Comparison of ENCODE assay signal across 30 cellular contexts in the genomic region with DNA sequence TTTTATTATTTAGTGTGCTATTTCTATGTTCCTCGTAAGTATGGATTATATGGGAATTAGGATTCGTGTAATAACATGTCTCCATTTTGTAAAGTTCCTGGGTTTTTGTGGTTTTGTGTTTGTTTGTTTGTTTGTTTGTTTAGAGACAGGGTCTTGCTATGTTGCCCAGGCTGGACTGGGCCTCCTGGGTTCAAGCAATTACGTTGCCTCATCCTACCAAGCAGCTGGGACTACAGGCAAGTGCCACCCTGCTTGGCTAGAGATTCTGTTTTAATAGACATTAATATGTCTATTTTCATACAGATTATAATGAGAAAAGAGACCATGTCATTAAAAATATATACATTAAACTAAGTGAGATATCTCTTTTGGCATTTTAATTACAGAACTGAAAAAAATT. TPM values are rescaled to one million over a fixed set of nuclear protein-coding genes. Genes with fewer than 3 reads are reported as not detected.
"Had no signal": no experiment of that assay in that cellular context is flagged by ENCODE, and none has a peak within 500 bp of the region (broad histone marks: within the 10 kb centered on the region; RNA-seq: fewer than 3 reads in every experiment).

No MANE protein-coding gene starts in this region.

- H3K36me3 Mint-ChIP-seq: stimulated activated effector memory CD8-positive, alpha-beta T cell treated with anti-CD3 and anti-CD28 coated beads, Interleukin-12 subunit alpha, Interleukin-12 subunit beta, amount 100 ng/mL, for 72 hours had no signal

- FAIRE-seq: urothelium cell line had no signal

- H3K27me3 Mint-ChIP-seq: stimulated activated memory B cell treated with anti-CD40 and anti-IgM and Interleukin-4, amounts not matched to agents 10 μg/mL and 1 μg/mL and 100 μg/mL, for 72 hours; stimulated activated naive B cell treated with anti-CD40 and anti-IgM and Interleukin-4, amounts not matched to agents 10 μg/mL and 1 μg/mL and 100 μg/mL, for 72 hours; stimulated activated naive CD8-positive, alpha-beta T cell treated with anti-CD3 and anti-CD28 coated beads, Interleukin-15, amount 100 ng/mL, for 72 hours; stimulated activated naive CD8-positive, alpha-beta T cell treated with anti-CD3 and anti-CD28 coated beads, Interleukin-15, Interleukin-2, amounts not matched to agents 100 ng/mL and 50 ng/mL, for 24 hours; type B pancreatic cell had no signal

- H3K9me3 ChIP-seq: stomach, suprapubic skin, testis, thoracic aorta, thyroid gland, tibial artery, tibial nerve, transverse colon, upper lobe of left lung, upper lobe of right lung, uterus, vagina had no signal

- H3K27ac ChIP-seq: stomach, suprapubic skin, testis, thoracic aorta, thyroid gland, tibial artery, tibial nerve, transverse colon, upper lobe of left lung, upper lobe of right lung, uterus, vagina had no signal

- H3K4me1 Mint-ChIP-seq: stimulated activated effector memory CD8-positive, alpha-beta T cell treated with anti-CD3 and anti-CD28 coated beads, Interleukin-12 subunit alpha, Interleukin-12 subunit beta, amount 100 ng/mL, for 72 hours; stimulated activated memory B cell treated with anti-CD40 and anti-IgM and Interleukin-4, amounts not matched to agents 10 μg/mL and 1 μg/mL and 100 μg/mL, for 72 hours; stimulated activated naive B cell treated with anti-CD40 and anti-IgM and Interleukin-4, amounts not matched to agents 10 μg/mL and 1 μg/mL and 100 μg/mL, for 72 hours; stimulated activated naive CD8-positive, alpha-beta T cell treated with anti-CD3 and anti-CD28 coated beads, Interleukin-15, amount 100 ng/mL, for 72 hours had no signal

- H3K27me3 ChIP-seq: stomach, suprapubic skin, testis, thyroid gland, tibial artery, tibial nerve, transverse colon, upper lobe of left lung, upper lobe of right lung, uterus, vagina had no signal

- H3K27ac Mint-ChIP-seq: stimulated activated effector memory CD8-positive, alpha-beta T cell treated with anti-CD3 and anti-CD28 coated beads, Interleukin-12 subunit alpha, Interleukin-12 subunit beta, amount 100 ng/mL, for 72 hours; stimulated activated memory B cell treated with anti-CD40 and anti-IgM and Interleukin-4, amounts not matched to agents 10 μg/mL and 1 μg/mL and 100 μg/mL, for 72 hours; stimulated activated naive B cell treated with anti-CD40 and anti-IgM and Interleukin-4, amounts not matched to agents 10 μg/mL and 1 μg/mL and 100 μg/mL, for 72 hours; stimulated activated naive CD8-positive, alpha-beta T cell treated with anti-CD3 and anti-CD28 coated beads, Interleukin-15, amount 100 ng/mL, for 72 hours; stimulated activated naive CD8-positive, alpha-beta T cell treated with anti-CD3 and anti-CD28 coated beads, Interleukin-15, Interleukin-2, amounts not matched to agents 100 ng/mL and 50 ng/mL, for 24 hours; type B pancreatic cell had no signal

- H3K4me1 ChIP-seq: stomach, suprapubic skin, testis, thyroid gland, tibial artery, tibial nerve, transverse colon, upper lobe of left lung, upper lobe of right lung, uterus, vagina had no signal

- H3K36me3 ChIP-seq: thoracic aorta, thyroid gland, uterus had no signal

- ATAC-seq: stimulated activated effector memory CD8-positive, alpha-beta T cell treated with anti-CD3 and anti-CD28 coated beads, Interleukin-12 subunit alpha, Interleukin-12 subunit beta, amount 100 ng/mL, for 72 hours; stimulated activated memory B cell treated with anti-CD40 and anti-IgM and Interleukin-4, amounts not matched to agents 10 μg/mL and 1 μg/mL and 100 μg/mL, for 72 hours; stimulated activated naive B cell treated with anti-CD40 and anti-IgM and Interleukin-4, amounts not matched to agents 10 μg/mL and 1 μg/mL and 100 μg/mL, for 72 hours; stimulated activated naive CD8-positive, alpha-beta T cell treated with anti-CD3 and anti-CD28 coated beads, Interleukin-15, amount 100 ng/mL, for 72 hours; upper lobe of right lung had no signal

- H3K9me3 Mint-ChIP-seq: stimulated activated effector memory CD8-positive, alpha-beta T cell treated with anti-CD3 and anti-CD28 coated beads, Interleukin-12 subunit alpha, Interleukin-12 subunit beta, amount 100 ng/mL, for 72 hours; stimulated activated memory B cell treated with anti-CD40 and anti-IgM and Interleukin-4, amounts not matched to agents 10 μg/mL and 1 μg/mL and 100 μg/mL, for 72 hours; stimulated activated naive B cell treated with anti-CD40 and anti-IgM and Interleukin-4, amounts not matched to agents 10 μg/mL and 1 μg/mL and 100 μg/mL, for 72 hours; stimulated activated naive CD8-positive, alpha-beta T cell treated with anti-CD3 and anti-CD28 coated beads, Interleukin-15, amount 100 ng/mL, for 72 hours; stimulated activated naive CD8-positive, alpha-beta T cell treated with anti-CD3 and anti-CD28 coated beads, Interleukin-15, Interleukin-2, amounts not matched to agents 100 ng/mL and 50 ng/mL, for 24 hours; type B pancreatic cell had no signal

- H3K4me3 ChIP-seq: stomach, suprapubic skin, testis, thoracic aorta, thyroid gland, tibial artery, tibial nerve, transverse colon, upper lobe of left lung, upper lobe of right lung, uterus, vagina had no signal

- H3K4me3 Mint-ChIP-seq: stimulated activated effector memory CD8-positive, alpha-beta T cell treated with anti-CD3 and anti-CD28 coated beads, Interleukin-12 subunit alpha, Interleukin-12 subunit beta, amount 100 ng/mL, for 72 hours; stimulated activated memory B cell treated with anti-CD40 and anti-IgM and Interleukin-4, amounts not matched to agents 10 μg/mL and 1 μg/mL and 100 μg/mL, for 72 hours; stimulated activated naive B cell treated with anti-CD40 and anti-IgM and Interleukin-4, amounts not matched to agents 10 μg/mL and 1 μg/mL and 100 μg/mL, for 72 hours; stimulated activated naive CD8-positive, alpha-beta T cell treated with anti-CD3 and anti-CD28 coated beads, Interleukin-15, amount 100 ng/mL, for 72 hours; stimulated activated naive CD8-positive, alpha-beta T cell treated with anti-CD3 and anti-CD28 coated beads, Interleukin-15, Interleukin-2, amounts not matched to agents 100 ng/mL and 50 ng/mL, for 24 hours; type B pancreatic cell had no signal

- DNase-seq: stimulated activated CD4-positive, alpha-beta T cell treated with anti-CD3 and anti-CD28 coated beads, Interleukin-2, amount 100 ng/mL, for 48 hours; stimulated activated CD4-positive, alpha-beta T cell treated with anti-CD3 and anti-CD28 coated beads, Interleukin-4, amount 100 ng/mL, for 1 hour; stimulated activated CD4-positive, alpha-beta T cell treated with anti-CD3 and anti-CD28 coated beads, Interleukin-4, amount 100 ng/mL, for 24 hours; stimulated activated CD4-positive, alpha-beta T cell treated with anti-CD3 and anti-CD28 coated beads, Interleukin-4, amount 100 ng/mL, for 4 hours; stimulated activated CD8-positive, alpha-beta memory T cell treated with anti-CD3 and anti-CD28 coated beads, Interleukin-4, amount 100 ng/mL, for 48 hours; stimulated activated naive B cell treated with anti-CD40 and anti-IgM and Interleukin-4, amounts not matched to agents 10 μg/mL and 1 μg/mL and 100 μg/mL, for 72 hours; stimulated activated naive CD4-positive, alpha-beta T cell; stimulated activated naive CD4-positive, alpha-beta T cell treated with Interleukin-2 at 50 U/mL for 16 hours; stimulated activated naive CD8-positive, alpha-beta T cell treated with anti-CD3 and anti-CD28 coated beads, Interleukin-15, amount 100 ng/mL, for 72 hours; stomach; substantia nigra; testis; thyroid gland; tibial artery; transverse colon; trophoblast cell; upper lobe of left lung; upper lobe of right lung; uterus had no signal

RNA-seq across cellular contexts. Expression of a gene that starts 35.2 kb away (rescaled TPM):
- total RNA-seq: stomach, subcutaneous adipose tissue, thoracic aorta, thyroid gland, tibial nerve, transverse colon, upper lobe of right lung, urinary bladder, uterus, vagina had no signal
- polyA plus RNA-seq: urinary bladder had no signal
